ENCODE assay signal across 23 cellular contexts in genomic region chr1:110172001-110172400, GRCh38. TPM values are rescaled to one million over a fixed set of nuclear protein-coding genes. Genes with fewer than 3 reads are reported as not detected.
"Had no signal": no experiment of that assay in that cellular context is flagged by ENCODE, and none has a peak within 500 bp of the region (broad histone marks: within the 10 kb centered on the region; RNA-seq: fewer than 3 reads in every experiment).

No MANE protein-coding gene starts in this region.

- H3K4me1 ChIP-seq: adrenal gland, body of pancreas, Peyer's patch, SJSA1 had no signal

- H3K27ac Mint-ChIP-seq: activated CD4-positive, alpha-beta memory T cell treated with anti-CD3 and anti-CD28 coated beads, Interleukin-2, amount 10 ng/mL, durations not matched to agents 7 days and 5 days; activated naive CD4-positive, alpha-beta T cell treated with anti-CD3 and anti-CD28 coated beads, Interleukin-2, amount 10 ng/mL, durations not matched to agents 7 days and 5 days; activated naive CD8-positive, alpha-beta T cell treated with anti-CD3 and anti-CD28 coated beads for 36 hours; activated T-cell treated with anti-CD3 and anti-CD28 coated beads, Interleukin-2, amount 50 U/mL, for 72 hours; activated T-helper 2 cell treated with anti-CD3 and anti-CD28 coated beads, Interferon-gamma antibody, Interleukin-2, Interleukin-4, amounts not matched to agents 10 μg/mL and 5 μg/mL and 100 μg/mL, durations not matched to agents 14 hours and 24 hours and 36 hours; T-helper 1 cell treated with Interleukin-12 subunit alpha and Interleukin-12 subunit beta and Interleukin-4 antibody, amounts not matched to agents 30 μg/mL and 1 μg/mL, for 36 hours had no signal

- H3K4me3 ChIP-seq: adrenal gland, body of pancreas, Peyer's patch, SJSA1 had no signal

- H3K4me1 Mint-ChIP-seq: activated CD4-positive, alpha-beta memory T cell treated with anti-CD3 and anti-CD28 coated beads, Interleukin-2, amount 10 ng/mL, durations not matched to agents 7 days and 5 days; activated naive CD4-positive, alpha-beta T cell treated with anti-CD3 and anti-CD28 coated beads, Interleukin-2, amount 10 ng/mL, durations not matched to agents 7 days and 5 days; activated naive CD8-positive, alpha-beta T cell treated with anti-CD3 and anti-CD28 coated beads for 36 hours; central memory CD8-positive, alpha-beta T cell had no signal

- H3K9me3 ChIP-seq: adrenal gland, body of pancreas, Peyer's patch, SJSA1 had no signal

- H3K27me3 ChIP-seq: body of pancreas, Peyer's patch, SJSA1 had no signal

- H3K9me3 Mint-ChIP-seq: activated CD4-positive, alpha-beta memory T cell treated with anti-CD3 and anti-CD28 coated beads, Interleukin-2, amount 10 ng/mL, durations not matched to agents 7 days and 5 days; activated naive CD4-positive, alpha-beta T cell treated with anti-CD3 and anti-CD28 coated beads, Interleukin-2, amount 10 ng/mL, durations not matched to agents 7 days and 5 days; activated naive CD8-positive, alpha-beta T cell treated with anti-CD3 and anti-CD28 coated beads for 36 hours; activated T-cell treated with anti-CD3 and anti-CD28 coated beads, Interleukin-2, amount 50 U/mL, for 72 hours; activated T-helper 2 cell treated with anti-CD3 and anti-CD28 coated beads, Interferon-gamma antibody, Interleukin-2, Interleukin-4, amounts not matched to agents 10 μg/mL and 5 μg/mL and 100 μg/mL, durations not matched to agents 14 hours and 24 hours and 36 hours; central memory CD8-positive, alpha-beta T cell; T-helper 1 cell treated with Interleukin-12 subunit alpha and Interleukin-12 subunit beta and Interleukin-4 antibody, amounts not matched to agents 30 μg/mL and 1 μg/mL, for 36 hours had no signal

- ATAC-seq: activated T-cell treated with anti-CD3 and anti-CD28 coated beads, Interleukin-2, amount 50 U/mL, for 72 hours; body of pancreas had no signal

- H3K36me3 ChIP-seq: adrenal gland, Peyer's patch, SJSA1 had no signal

- H3K27ac ChIP-seq: adrenal gland, body of pancreas, Peyer's patch, RWPE1, SJSA1 had no signal

- H3K36me3 Mint-ChIP-seq: activated naive CD4-positive, alpha-beta T cell treated with anti-CD3 and anti-CD28 coated beads, Interleukin-2, amount 10 ng/mL, durations not matched to agents 7 days and 5 days; activated naive CD8-positive, alpha-beta T cell treated with anti-CD3 and anti-CD28 coated beads for 36 hours had no signal

- H3K4me3 Mint-ChIP-seq: activated CD4-positive, alpha-beta memory T cell treated with anti-CD3 and anti-CD28 coated beads, Interleukin-2, amount 10 ng/mL, durations not matched to agents 7 days and 5 days; activated naive CD4-positive, alpha-beta T cell treated with anti-CD3 and anti-CD28 coated beads, Interleukin-2, amount 10 ng/mL, durations not matched to agents 7 days and 5 days; activated naive CD8-positive, alpha-beta T cell treated with anti-CD3 and anti-CD28 coated beads for 36 hours; activated T-cell treated with anti-CD3 and anti-CD28 coated beads, Interleukin-2, amount 50 U/mL, for 72 hours; central memory CD8-positive, alpha-beta T cell; T-helper 1 cell treated with Interleukin-12 subunit alpha and Interleukin-12 subunit beta and Interleukin-4 antibody, amounts not matched to agents 30 μg/mL and 1 μg/mL, for 36 hours had no signal

- DNase-seq: activated CD4-positive, alpha-beta memory T cell treated with anti-CD3 and anti-CD28 coated beads, Interleukin-2, amount 10 ng/mL, durations not matched to agents 7 days and 5 days; activated CD4-positive, alpha-beta T cell treated with anti-CD3 and anti-CD28 coated beads, Interleukin-2, amount 50 U/mL, for 1 hour; activated CD4-positive, CD25-positive, alpha-beta regulatory T cell; activated gamma-delta T cell treated with Interleukin-2 at 50 U/mL for 16 hours; activated naive CD4-positive, alpha-beta T cell treated with anti-CD3 and anti-CD28 coated beads, Interleukin-2, amount 10 ng/mL, durations not matched to agents 7 days and 5 days; activated naive CD8-positive, alpha-beta T cell treated with anti-CD3 and anti-CD28 coated beads for 36 hours; activated T-cell treated with anti-CD3 and anti-CD28 coated beads, Interleukin-2, amount 50 U/mL, for 72 hours; adrenal gland; aorta; body of pancreas; Kasumi-1; KBM-7; NCI-H146; NCI-H187 treated with DMSO at 0.1 percent for 48 hours; NCI-H2081 treated with DMSO at 0.1 percent for 48 hours; Peyer's patch; SHP77 had no signal

RNA-seq across cellular contexts. Expression of gene SLC6A17, which starts 21.7 kb away (rescaled TPM):
- total RNA-seq: activated CD4-positive, alpha-beta memory T cell treated with anti-CD3 and anti-CD28 coated beads, Interleukin-2, amount 10 ng/mL, durations not matched to agents 7 days and 5 days had no signal

RNA-seq across cellular contexts. Expression of gene UBL4B, which starts 59.8 kb away (rescaled TPM):
- total RNA-seq: activated CD4-positive, alpha-beta memory T cell treated with anti-CD3 and anti-CD28 coated beads, Interleukin-2, amount 10 ng/mL, durations not matched to agents 7 days and 5 days; activated CD8-positive, alpha-beta memory T cell treated with anti-CD3 and anti-CD28 coated beads for 36 hours; activated naive CD8-positive, alpha-beta T cell treated with anti-CD3 and anti-CD28 coated beads for 36 hours; activated T-cell treated with anti-CD3 and anti-CD28 coated beads, Interleukin-2, amount 50 U/mL, for 72 hours; activated T-helper 2 cell treated with anti-CD3 and anti-CD28 coated beads, Interferon-gamma antibody, Interleukin-2, Interleukin-4, amounts not matched to agents 10 μg/mL and 5 μg/mL and 100 μg/mL, durations not matched to agents 14 hours and 24 hours and 36 hours; aorta; body of pancreas; Peyer's patch; SJSA1 had no signal
